34 cellular contexts compared by ENCODE assay signal in the genomic region with DNA sequence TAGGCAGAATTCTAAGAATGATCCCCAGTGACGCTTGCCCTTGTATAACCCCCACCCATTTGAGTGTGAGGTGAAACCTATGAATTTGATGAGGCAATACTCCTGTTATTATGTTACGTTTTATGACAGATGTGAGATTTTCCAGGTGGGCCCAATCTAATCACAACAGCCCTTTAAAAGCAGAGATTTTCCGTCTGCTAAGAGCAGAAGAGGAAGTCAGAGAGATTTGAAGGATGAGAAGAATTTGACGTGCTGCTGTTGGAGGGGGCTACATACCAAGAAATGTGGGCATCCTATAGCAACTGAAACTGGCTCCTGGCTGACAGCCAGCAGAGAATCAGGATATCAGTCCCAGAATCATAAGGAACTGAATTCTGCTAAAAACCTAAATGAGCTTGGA. TPM values are rescaled to one million over a fixed set of nuclear protein-coding genes. Genes with fewer than 3 reads are reported as not detected.
A peak's percentile ranks its signal among the peaks of the same experiment; 100 is the strongest.
DNase-seq lines count a peak whose midpoint lies in the region; ATAC-seq, FAIRE-seq and TF ChIP-seq lines count a peak whose summit lies in the region.
"Had no signal": no experiment of that assay in that cellular context is flagged by ENCODE, and none has a peak within 500 bp of the region (broad histone marks: within the 10 kb centered on the region; RNA-seq: fewer than 3 reads in every experiment).

No MANE protein-coding gene starts in this region.

- POLR2A ChIA-PET in HEK293 (lab: Yijun Ruan, JAX): no interaction called here

- no peak for TF ChIP-seq CTCF in HEK293 (tag by site-specific recombination; IDR thresholded peaks at IDR 0.05)
- no peak for TF ChIP-seq CTCF in brain (conservative IDR thresholded peaks at IDR 0.05)
- no peak for TF ChIP-seq CTCF in psoas muscle (IDR thresholded peaks at IDR 0.05)
- TF ChIP-seq CTCF in kidney (IDR thresholded peaks at IDR 0.05; ENCODE audit: borderline replicate concordance, extremely low read depth, insufficient read depth): no peak
- TF ChIP-seq CTCF in MM.1S (IDR thresholded peaks at IDR 0.05; ENCODE audit: low read length): no peak

- H3K27me3 Mint-ChIP-seq in brain: peaks cover 9% of the 10 kb centered on the region
- H3K27me3 Mint-ChIP-seq: activated CD8-positive, alpha-beta T cell treated with anti-CD3 and anti-CD28 coated beads for 36 hours; stimulated activated naive CD8-positive, alpha-beta T cell treated with anti-CD3 and anti-CD28 coated beads, Interleukin-15, amount 100 ng/mL, for 72 hours had no signal

- H3K36me3 Mint-ChIP-seq in brain: no peaks in the 10 kb centered on the region
- H3K36me3 Mint-ChIP-seq: IgD-negative memory B cell, natural killer cell had no signal

- H3K27me3 ChIP-seq in psoas muscle (ENCODE audit: insufficient read depth in 3 of 3, low read length in 2 of 3): no peaks in the 10 kb centered on the region
- H3K27me3 ChIP-seq in MM.1S (replicated peaks; ENCODE audit: insufficient read depth, low read length): no peaks in the 10 kb centered on the region
- H3K27me3 ChIP-seq: breast epithelium, spleen, uterus had no signal

- peak in 2 of 3 experiments; percentile 8 to 43 for DNase-seq in NCI-H1417 (lab: John Stamatoyannopoulos, UW)
- no peak for DNase-seq in NCI-H1417 treated with DMSO at 0.1 percent for 48 hours (lab: John Stamatoyannopoulos, UW)
- DNase-seq in psoas muscle: no peak
- no peak for DNase-seq in kidney
- no peak for DNase-seq in MM.1S
- DNase-seq in stimulated activated CD8-positive, alpha-beta memory T cell treated with anti-CD3 and anti-CD28 coated beads, Interleukin-4, amount 100 ng/mL, for 48 hours: no peak
- DNase-seq: 8988T; activated CD4-positive, CD25-positive, alpha-beta regulatory T cell treated with anti-CD3 and anti-CD28 coated beads, Interleukin-2, amount 50 U/mL, for 72 hours; activated CD8-positive, alpha-beta memory T cell treated with anti-CD3 and anti-CD28 coated beads, Interleukin-2, amount 50 U/mL, for 48 hours; activated CD8-positive, alpha-beta T cell treated with anti-CD3 and anti-CD28 coated beads for 36 hours; activated naive CD4-positive, alpha-beta T cell treated with anti-CD3 and anti-CD28 coated beads, Interleukin-2, amount 50 U/mL, for 16 hours; C1 segment of cervical spinal cord; GM23248; HFFc6; midbrain; natural killer cell; NCI-H1092; NCI-H1930; NCI-H2171 treated with DMSO at 0.1 percent for 48 hours; NCI-H526 treated with DMSO at 0.1 percent for 48 hours; PC-9; spleen; stimulated activated CD4-positive, alpha-beta T cell treated with anti-CD3 and anti-CD28 coated beads, Interleukin-2, amount 100 ng/mL, for 24 hours; stimulated activated naive CD8-positive, alpha-beta T cell treated with anti-CD3 and anti-CD28 coated beads, Interleukin-15, amount 100 ng/mL, for 72 hours; T-helper 2 cell; uterus had no signal

- H3K9me3 ChIP-seq in HEK293 (ENCODE audit: control insufficient read depth, insufficient read depth, low read depth, low read length): no peaks in the 10 kb centered on the region
- H3K9me3 ChIP-seq in psoas muscle: no peaks in the 10 kb centered on the region
- no peaks in the 10 kb centered on the region for H3K9me3 ChIP-seq in kidney (ENCODE audit: control insufficient read depth in 1 of 2, low read length in 2 of 2)
- no peaks in the 10 kb centered on the region for H3K9me3 ChIP-seq in MM.1S (replicated peaks; ENCODE audit: insufficient read depth, low read length)
- H3K9me3 ChIP-seq: breast epithelium, spleen, thoracic aorta, uterus had no signal

- ATAC-seq in psoas muscle: no peak
- ATAC-seq: activated CD8-positive, alpha-beta T cell treated with anti-CD3 and anti-CD28 coated beads for 36 hours; left lobe of liver; natural killer cell; Right ventricle myocardium inferior; stimulated activated naive CD8-positive, alpha-beta T cell treated with anti-CD3 and anti-CD28 coated beads, Interleukin-15, amount 100 ng/mL, for 72 hours had no signal

- H3K4me3 ChIP-seq in HEK293 (ENCODE audit: low read depth, low read length) (no peak overlapping the region), psoas muscle (peak overlapping the region; percentile 95), kidney (ENCODE audit: low read length in 2 of 2) (peak overlapping the region in 1 of 2 donors; percentile 31), MM.1S (ENCODE audit: low read length) (no peak overlapping the region)
- H3K4me3 ChIP-seq: breast epithelium, GM23248, PC-9, spleen, thoracic aorta, uterus had no signal

- H3K79me2 ChIP-seq in MM.1S (ENCODE audit: low read length): peaks cover 20% of the 10 kb centered on the region

- H3K27ac ChIP-seq in HEK293 (ENCODE audit: extremely low read depth, low read depth, low read length): no peak overlapping the region
- H3K27ac ChIP-seq in psoas muscle: peak overlapping the region; percentile 99
- no peak overlapping the region for H3K27ac ChIP-seq in kidney (ENCODE audit: low read depth in 2 of 2, low read length in 2 of 2)
- no peak overlapping the region for H3K27ac ChIP-seq in MM.1S (ENCODE audit: low read length)
- H3K27ac ChIP-seq: GM23248, PC-9, spleen had no signal

- H3K4me1 Mint-ChIP-seq in brain: peaks cover 57% of the 10 kb centered on the region

- intact Hi-C loops in psoas muscle (cut with DNase I): loop anchor here (10.0 kb wide), 3 partner anchors 123 to 873 kb away; partner anchors contain the start of genes BLZF1 (in 1 of the 2) and NME7 (in 1 of the 2)
- intact Hi-C loops in kidney (cut with DNase I): no loop called here

- no peak overlapping the region for H3K9ac ChIP-seq in kidney (ENCODE audit: low read length in 2 of 2)
- no peak overlapping the region for H3K9ac ChIP-seq in MM.1S (ENCODE audit: low read length)
- H3K9ac ChIP-seq: GM23248 had no signal

- H4K20me1 ChIP-seq in MM.1S (ENCODE audit: insufficient read depth, low read length): no peaks in the 10 kb centered on the region

- H3K4me1 ChIP-seq in HEK293 (ENCODE audit: control insufficient read depth, insufficient read depth, low read length): peaks cover 12% of the 10 kb centered on the region
- peaks cover 24% of the 10 kb centered on the region for H3K4me1 ChIP-seq in psoas muscle
- peaks cover 0 to 5% of the 10 kb centered on the region in 2 donors for H3K4me1 ChIP-seq in kidney (ENCODE audit: control insufficient read depth in 1 of 2, insufficient read depth in 1 of 2, low read depth in 1 of 2, low read length in 2 of 2)
- peaks cover 8% of the 10 kb centered on the region for H3K4me1 ChIP-seq in MM.1S (ENCODE audit: low read length)
- H3K4me1 ChIP-seq: uterus had no signal

- H3K9me3 Mint-ChIP-seq in brain: no peaks in the 10 kb centered on the region
- H3K9me3 Mint-ChIP-seq: activated CD8-positive, alpha-beta T cell treated with anti-CD3 and anti-CD28 coated beads for 36 hours; HFFc6; IgD-negative memory B cell; natural killer cell; stimulated activated naive CD8-positive, alpha-beta T cell treated with anti-CD3 and anti-CD28 coated beads, Interleukin-15, amount 100 ng/mL, for 72 hours had no signal

- CTCF ChIA-PET in HEK293 (lab: Yijun Ruan, JAX): no interaction called here

- no peak overlapping the region for H3K4me2 ChIP-seq in MM.1S (ENCODE audit: low read depth, low read length)

- no peak for FAIRE-seq in kidney (lab: Jason Lieb, UNC)
- FAIRE-seq: D721Med had no signal

- H2AFZ ChIP-seq in MM.1S (ENCODE audit: low read length): no peak overlapping the region
- H2AFZ ChIP-seq: GM23248, PC-9 had no signal

- no peaks in the 10 kb centered on the region for H3K9me2 ChIP-seq in MM.1S (replicated peaks; ENCODE audit: insufficient read depth, low read length)

- H3K27ac Mint-ChIP-seq in brain: peak overlapping the region in 3 of 5 experiments; percentile 99
- H3K27ac Mint-ChIP-seq: HFFc6; IgD-negative memory B cell; natural killer cell; stimulated activated naive CD8-positive, alpha-beta T cell treated with anti-CD3 and anti-CD28 coated beads, Interleukin-15, amount 100 ng/mL, for 72 hours had no signal

- WGBS in psoas muscle, 3 donors: 64 to 82% (median 67%) methylated on average over 4 of the region's 4 CpGs

- H3K36me3 ChIP-seq in HEK293 (ENCODE audit: control insufficient read depth in 2 of 2, insufficient read depth in 1 of 2, low read length in 2 of 2) (no peaks in the 10 kb centered on the region), psoas muscle (ENCODE audit: insufficient read depth in 1 of 2, low read depth in 1 of 2) (peaks cover 0 to 5% of the 10 kb centered on the region in 2 donors), kidney (ENCODE audit: control insufficient read depth in 1 of 2, insufficient read depth in 2 of 2, low read length in 2 of 2) (no peaks in the 10 kb centered on the region), MM.1S (replicated peaks; ENCODE audit: insufficient read depth, low read length) (no peaks in the 10 kb centered on the region)
- H3K36me3 ChIP-seq: breast epithelium, spleen, thoracic aorta, uterus had no signal

- no peaks in the 10 kb centered on the region for H3F3A ChIP-seq in MM.1S (ENCODE audit: insufficient read depth, low read length)

- peak overlapping the region; percentile 88 to 97 (median 93) for H3K4me3 Mint-ChIP-seq in brain
- H3K4me3 Mint-ChIP-seq: activated CD8-positive, alpha-beta T cell treated with anti-CD3 and anti-CD28 coated beads for 36 hours; HFFc6; natural killer cell had no signal

TF ChIP-seq in HEK293, 187 proteins besides CTCF, POLR2A, EP300 and RAD21 (continues in another document):
- TF ChIP-seq ZNF404 (tag by site-specific recombination; IDR thresholded peaks at IDR 0.05) (no peak), ZNF274 (IDR thresholded peaks at IDR 0.05; ENCODE audit: low read length) (no peak), ZNF274 (tag by site-specific recombination; IDR thresholded peaks at IDR 0.05; ENCODE audit: borderline replicate concordance) (no peak), ZNF544 (tag by site-specific recombination; IDR thresholded peaks at IDR 0.05) (no peak), ZNF571 (tag by site-specific recombination; IDR thresholded peaks at IDR 0.05) (no peak)
- TF ChIP-seq, protein P1, sequence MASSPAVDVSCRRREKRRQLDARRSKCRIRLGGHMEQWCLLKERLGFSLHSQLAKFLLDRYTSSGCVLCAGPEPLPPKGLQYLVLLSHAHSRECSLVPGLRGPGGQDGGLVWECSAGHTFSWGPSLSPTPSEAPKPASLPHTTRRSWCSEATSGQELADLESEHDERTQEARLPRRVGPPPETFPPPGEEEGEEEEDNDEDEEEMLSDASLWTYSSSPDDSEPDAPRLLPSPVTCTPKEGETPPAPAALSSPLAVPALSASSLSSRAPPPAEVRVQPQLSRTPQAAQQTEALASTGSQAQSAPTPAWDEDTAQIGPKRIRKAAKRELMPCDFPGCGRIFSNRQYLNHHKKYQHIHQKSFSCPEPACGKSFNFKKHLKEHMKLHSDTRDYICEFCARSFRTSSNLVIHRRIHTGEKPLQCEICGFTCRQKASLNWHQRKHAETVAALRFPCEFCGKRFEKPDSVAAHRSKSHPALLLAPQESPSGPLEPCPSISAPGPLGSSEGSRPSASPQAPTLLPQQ (tag by site-specific recombination; IDR thresholded peaks at IDR 0.05): peak; percentile 71

RNA-seq across cellular contexts. Expression of gene SLC19A2, which starts 2.4 kb away (rescaled TPM):
- polyA plus RNA-seq in brain (ENCODE audit: insufficient read depth, low read depth, low replicate concordance) (2.0 TPM), psoas muscle (100 to 1,000 TPM in 2 of 3 donors, 10 to 100 TPM in 1; 75.0 to 150 (median 139) TPM), kidney (ENCODE audit: insufficient read depth, low read depth, low replicate concordance) (10.9 TPM)
- total RNA-seq in psoas muscle (100 to 1,000 TPM in 2 of 4 donors, 10 to 100 TPM in 2; 23.6 to 151 (median 83.3) TPM), kidney (7.8 TPM)

Comparison
In these comparisons a context has a peak if more than half of its experiments do, and no peak if none do; other contexts are left out.
1. DNase-seq: peak in NCI-H1417 (2 of 3); none in NCI-H1417 treated with DMSO at 0.1 percent for 48 hours (single experiment), psoas muscle (0 of 2), kidney (single experiment), MM.1S (single experiment) and stimulated activated CD8-positive, alpha-beta memory T cell treated with anti-CD3 and anti-CD28 coated beads, Interleukin-4, amount 100 ng/mL, for 48 hours (single experiment).